ENCODE assay signal across 8 cellular contexts in genomic region chrX:115690554-115691216, GRCh38.
DNase-seq lines count a peak whose midpoint lies in the region; ATAC-seq and TF ChIP-seq lines count a peak whose summit lies in the region.

No MANE protein-coding gene starts in this region.

- H3K27ac ChIP-seq in heart right ventricle, result peak overlapping the region in 3 of 10 donors; percentile 8 to 68 (median 10)

- intact Hi-C loops in heart right ventricle (cut with DNase I), result loop anchor here in 6 of 10 donors (2.0 to 5.0 kb wide), 5 partner anchors 38 to 363 kb away; no protein-coding TSS in a partner anchor

- H3K4me3 ChIP-seq in heart right ventricle, result no peak overlapping the region

- peak; percentile 61 to 89 (median 70) for TF ChIP-seq CTCF in heart right ventricle (IDR thresholded peaks at IDR 0.05)

- H3K9ac ChIP-seq in ES-I3 (ENCODE audit: low read depth, low read length), result peak overlapping the region; percentile 31; the same call in 1 of the 2 replicates

- DNase-seq in HS-27A (ENCODE audit: low read depth) (peak; percentile 33), NCI-H774 (lab: John Stamatoyannopoulos, UW) (peak; percentile 68), heart right ventricle (peak in 1 of 2 donors; percentile 57), renal cortical epithelial cell (ENCODE audit: low read depth) (peak; percentile 84)
- peak; percentile 31 for DNase-seq in activated naive CD8-positive, alpha-beta T cell treated with anti-CD3 and anti-CD28 coated beads, Interleukin-2, amount 50 U/mL, for 24 hours
- no peak for DNase-seq in effector CD8-positive, alpha-beta T cell (lab: John Stamatoyannopoulos, UW)

- H3K4me1 ChIP-seq in ES-I3 (ENCODE audit: insufficient read depth, low read length), result peaks cover 40% of the 10 kb centered on the region
- peaks cover 0 to 7% (median 0%) of the 10 kb centered on the region in 9 donors for H3K4me1 ChIP-seq in heart right ventricle

- WGBS in heart right ventricle, 2 donors, result 14 to 20% methylated on average over 4 of the region's 4 CpGs

- H3K4me3 Mint-ChIP-seq in activated naive CD8-positive, alpha-beta T cell treated with anti-CD3 and anti-CD28 coated beads, Interleukin-2, amount 50 U/mL, for 24 hours, result no peak overlapping the region

- H3K9me3 ChIP-seq in ES-I3 (ENCODE audit: control insufficient read depth, insufficient read depth, low read length), result no peaks in the 10 kb centered on the region
- H3K9me3 ChIP-seq in heart right ventricle, result no peaks in the 10 kb centered on the region

- no peak overlapping the region for H3K27ac Mint-ChIP-seq in activated naive CD8-positive, alpha-beta T cell treated with anti-CD3 and anti-CD28 coated beads, Interleukin-2, amount 50 U/mL, for 24 hours

- H3K27me3 ChIP-seq in heart right ventricle, result peaks cover 0 to 72% (median 0%) of the 10 kb centered on the region in 7 donors

- H3K9me3 Mint-ChIP-seq in activated naive CD8-positive, alpha-beta T cell treated with anti-CD3 and anti-CD28 coated beads, Interleukin-2, amount 50 U/mL, for 24 hours, result no peaks in the 10 kb centered on the region

- no peaks in the 10 kb centered on the region for H3K4me1 Mint-ChIP-seq in activated naive CD8-positive, alpha-beta T cell treated with anti-CD3 and anti-CD28 coated beads, Interleukin-2, amount 50 U/mL, for 24 hours

- no peaks in the 10 kb centered on the region for H3K27me3 Mint-ChIP-seq in activated naive CD8-positive, alpha-beta T cell treated with anti-CD3 and anti-CD28 coated beads, Interleukin-2, amount 50 U/mL, for 24 hours

- ATAC-seq in GM21515 (IDR thresholded peaks at IDR 0.05; ENCODE audit: unreplicated experiment), result peak; percentile 94
- no peak for ATAC-seq in activated naive CD8-positive, alpha-beta T cell treated with anti-CD3 and anti-CD28 coated beads, Interleukin-2, amount 50 U/mL, for 24 hours
- peak in 6 of 8 donors; percentile 64 to 80 (median 68) for ATAC-seq in heart right ventricle

- no peaks in the 10 kb centered on the region for H3K36me3 ChIP-seq in ES-I3 (ENCODE audit: insufficient read depth, low read length)
- H3K36me3 ChIP-seq in heart right ventricle, result no peaks in the 10 kb centered on the region

- H3K36me3 Mint-ChIP-seq in activated naive CD8-positive, alpha-beta T cell treated with anti-CD3 and anti-CD28 coated beads, Interleukin-2, amount 50 U/mL, for 24 hours (ENCODE audit: low read depth), result no peaks in the 10 kb centered on the region
